ENCODE assay signal across 8 cellular contexts in genomic region chr20:3071610-3072529, GRCh38. TPM values are rescaled to one million over a fixed set of nuclear protein-coding genes. Genes with fewer than 3 reads are reported as not detected.
DNase-seq lines count a peak whose midpoint lies in the region; ATAC-seq and TF ChIP-seq lines count a peak whose summit lies in the region.

Gene OXT (plus strand): TSS chr20:3071620. CDS start chr20:3071656, 36 bp downstream.

- H3K27me3 Mint-ChIP-seq in CD14-positive monocyte (ENCODE audit: low read depth in 3 of 3) = peaks cover 34 to 64% (median 47%) of the 10 kb centered on the region in 3 donors
- H3K27me3 Mint-ChIP-seq in neural progenitor cell (ENCODE audit: insufficient read depth, low read depth) = peaks cover 16% of the 10 kb centered on the region

- H3K4me1 ChIP-seq in neural progenitor cell (no peaks in the 10 kb centered on the region), suprapubic skin (peaks cover 26% of the 10 kb centered on the region)

- no peak for TF ChIP-seq CTCF in CD14-positive monocyte (IDR thresholded peaks at IDR 0.05)
- no peak for TF ChIP-seq CTCF in neural progenitor cell (IDR thresholded peaks at IDR 0.05)
- no peak for TF ChIP-seq CTCF in suprapubic skin (IDR thresholded peaks at IDR 0.05)

- H3K9me3 Mint-ChIP-seq in CD14-positive monocyte (peaks cover 3 to 14% (median 11%) of the 10 kb centered on the region in 7 donors), neural progenitor cell (peaks cover 2% of the 10 kb centered on the region)

- peak within 1 kb of the TSS; percentile 74 to 88 for H3K4me3 Mint-ChIP-seq in CD14-positive monocyte
- H3K4me3 Mint-ChIP-seq in neural progenitor cell = peak within 1 kb of the TSS; percentile 46

- H3K36me3 ChIP-seq in neural progenitor cell = no peaks in the 10 kb centered on the region
- H3K36me3 ChIP-seq in suprapubic skin = no peaks in the 10 kb centered on the region

- no peak for TF ChIP-seq POLR2A in suprapubic skin (IDR thresholded peaks at IDR 0.05)

- peak within 1 kb of the TSS; percentile 39 for H3K4me3 ChIP-seq in neural progenitor cell
- H3K4me3 ChIP-seq in suprapubic skin = peak within 1 kb of the TSS; percentile 71

- TF ChIP-seq EP300 in suprapubic skin (IDR thresholded peaks at IDR 0.05) = no peak

- H3K9ac ChIP-seq in neural progenitor cell = no peak within 1 kb of the TSS

- H3K27me3 ChIP-seq in neural progenitor cell (peaks cover 49% of the 10 kb centered on the region), suprapubic skin (peaks cover 19% of the 10 kb centered on the region)

- ATAC-seq in HG03571 (IDR thresholded peaks at IDR 0.05; ENCODE audit: unreplicated experiment) = no peak
- no peak for ATAC-seq in GM21717 (IDR thresholded peaks at IDR 0.05; ENCODE audit: unreplicated experiment)
- ATAC-seq in GM21786 (IDR thresholded peaks at IDR 0.05; ENCODE audit: unreplicated experiment) = no peak

- H3K36me3 Mint-ChIP-seq in CD14-positive monocyte (peaks cover 0 to 5% of the 10 kb centered on the region in 2 donors), neural progenitor cell (no peaks in the 10 kb centered on the region)

- peak within 1 kb of the TSS; percentile 66 for H3K4me2 ChIP-seq in neural progenitor cell

- 19% methylated on average over 21 of the region's 95 CpGs for WGBS in suprapubic skin

- DNase-seq in CD14-positive monocyte (ENCODE audit: low spot score) (no peak), neural progenitor cell (ENCODE audit: low spot score) (peak; percentile 58), suprapubic skin (ENCODE audit: low spot score in 2 of 2) (no peak)
- DNase-seq in activated CD4-positive, alpha-beta T cell treated with anti-CD3 and anti-CD28 coated beads, Interleukin-2, amount 50 U/mL, for 1 hour = peak; percentile 78
- DNase-seq in effector CD8-positive, alpha-beta T cell (lab: John Stamatoyannopoulos, UW) = peak; percentile 52

- H3F3A ChIP-seq in neural progenitor cell (ENCODE audit: low read depth) = no peaks in the 10 kb centered on the region

- peak within 1 kb of the TSS in 1 of 7 donors; percentile 35 for H3K27ac Mint-ChIP-seq in CD14-positive monocyte
- peak within 1 kb of the TSS; percentile 81 for H3K27ac Mint-ChIP-seq in neural progenitor cell

- H4K20me1 ChIP-seq in neural progenitor cell (ENCODE audit: low read depth) = no peaks in the 10 kb centered on the region

- no peak within 1 kb of the TSS for H3K27ac ChIP-seq in neural progenitor cell
- peak within 1 kb of the TSS; percentile 29 for H3K27ac ChIP-seq in suprapubic skin

- H3K9me3 ChIP-seq in neural progenitor cell (ENCODE audit: low read depth) = no peaks in the 10 kb centered on the region
- no peaks in the 10 kb centered on the region for H3K9me3 ChIP-seq in suprapubic skin

- intact Hi-C loops in CD14-positive monocyte (cut with micrococcal nuclease) = no loop called here

- H3K79me2 ChIP-seq in neural progenitor cell (ENCODE audit: low read depth) = no peaks in the 10 kb centered on the region

- H3K4me1 Mint-ChIP-seq in CD14-positive monocyte (peaks cover 22% of the 10 kb centered on the region), neural progenitor cell (peaks cover 12% of the 10 kb centered on the region)

- H2AFZ ChIP-seq in neural progenitor cell (replicated peaks) = peak within 1 kb of the TSS; percentile 98

RNA-seq across cellular contexts. Expression of gene OXT, which starts in this region (rescaled TPM):
- not detected for polyA plus RNA-seq in CD14-positive monocyte
- total RNA-seq in neural progenitor cell (ENCODE audit: low replicate concordance) = not detected in 2 replicates
- total RNA-seq in suprapubic skin = 1 to 10 TPM in 1 of 4 donors, not detected in 3; 2.0 TPM

Comparison
In these comparisons a context has a peak if more than half of its experiments do, and no peak if none do; other contexts are left out.
1. Peak in DNase-seq, H3K4me3 ChIP-seq and H3K4me2 ChIP-seq in neural progenitor cell; RNA of the gene not detected or under 1 TPM.
2. DNase-seq: peak in activated CD4-positive, alpha-beta T cell treated with anti-CD3 and anti-CD28 coated beads, Interleukin-2, amount 50 U/mL, for 1 hour (single experiment) and effector CD8-positive, alpha-beta T cell (single experiment); none in CD14-positive monocyte (single experiment) and suprapubic skin (0 of 2).